ENCODE assay signal across 8 cellular contexts in genomic region chr1:27873671-27874384, GRCh38. TPM values are rescaled to one million over a fixed set of nuclear protein-coding genes. Genes with fewer than 3 reads are reported as not detected.
DNase-seq lines count a peak whose midpoint lies in the region; ATAC-seq and TF ChIP-seq lines count a peak whose summit lies in the region.

No MANE protein-coding gene starts in this region.

- H3K4me3 ChIP-seq in fibroblast of lung (replicated peaks in 1 of 4; ENCODE audit: control extremely low read depth in 1 of 4, insufficient read depth in 1 of 4, low read depth in 3 of 4, low read length in 4 of 4) = no peak overlapping the region

- no peaks in the 10 kb centered on the region for H4K20me1 ChIP-seq in fibroblast of lung (ENCODE audit: control insufficient read depth, extremely low read depth, insufficient read depth, low read length)

- no peak overlapping the region for H3K9ac ChIP-seq in fibroblast of lung (ENCODE audit: insufficient read depth, low read length)

- H3K4me2 ChIP-seq in fibroblast of lung (ENCODE audit: extremely low read depth, insufficient read depth, low read length) = peak overlapping the region; percentile 4

- H3K36me3 ChIP-seq in fibroblast of lung (ENCODE audit: control insufficient read depth, insufficient read depth, low read length) = no peaks in the 10 kb centered on the region

- TF ChIP-seq CTCF in fibroblast of lung (conservative IDR thresholded peaks at IDR 0.05 in 1 of 2, IDR thresholded peaks at IDR 0.05 in 1 of 2; ENCODE audit: low read depth in 1 of 2, low read length in 2 of 2) = no peak

- no peak for ATAC-seq in HG03045 (IDR thresholded peaks at IDR 0.05; ENCODE audit: unreplicated experiment)

- H3K27ac ChIP-seq in fibroblast of lung (ENCODE audit: insufficient read depth, low read length) = no peak overlapping the region

- H3K27me3 ChIP-seq in fibroblast of lung (ENCODE audit: control insufficient read depth, insufficient read depth, low read length) = no peaks in the 10 kb centered on the region

- H3K79me2 ChIP-seq in fibroblast of lung (ENCODE audit: control insufficient read depth, insufficient read depth, low read length) = no peaks in the 10 kb centered on the region

- H3K4me1 ChIP-seq in fibroblast of lung (ENCODE audit: control insufficient read depth, extremely low read depth, insufficient read depth, low read length) = peaks cover 2% of the 10 kb centered on the region

- DNase-seq in SKM-1 (lab: John Stamatoyannopoulos, UW; ENCODE audit: unreplicated experiment) (peak; percentile 42), fibroblast of lung (ENCODE audit: low read depth in 2 of 2) (no peak), pulmonary artery endothelial cell (ENCODE audit: low read depth, low spot score) (peak; percentile 11), EL (no peak)
- DNase-seq in stimulated activated CD8-positive, alpha-beta memory T cell treated with anti-CD3 and anti-CD28 coated beads, Interleukin-4, amount 100 ng/mL, for 48 hours = no peak
- DNase-seq in activated CD4-positive, CD25-positive, alpha-beta regulatory T cell treated with anti-CD3 and anti-CD28 coated beads, Interleukin-2, amount 50 U/mL, for 72 hours = no peak

- H3K9me3 ChIP-seq in fibroblast of lung (ENCODE audit: control insufficient read depth, insufficient read depth, low read depth, low read length) = no peaks in the 10 kb centered on the region

- H2AFZ ChIP-seq in fibroblast of lung (ENCODE audit: low read length) = no peak overlapping the region

- peak; percentile 6 for TF ChIP-seq POLR2A in GM10847 (IDR thresholded peaks at IDR 0.05; ENCODE audit: extremely low read depth, insufficient read length)

RNA-seq across cellular contexts. Expression of gene THEMIS2, which starts 1.5 kb away (rescaled TPM):
- total RNA-seq in fibroblast of lung (12.3 and 43.6 TPM in 2 replicates), pulmonary artery endothelial cell (3.7 and 4.1 TPM in 2 replicates)
- polyA plus RNA-seq in fibroblast of lung = 4.0 and 6.0 TPM in 2 replicates
- 4.1 and 6.1 TPM in 2 replicates for polyA plus RNA-seq in fibroblast of lung (2012)
- polyA minus RNA-seq in fibroblast of lung (ENCODE audit: low replicate concordance) = 5.5 and 22.1 TPM in 2 replicates

RNA-seq across cellular contexts. Expression of gene RPA2, which starts 40.5 kb away (rescaled TPM):
- 28.4 and 37.5 TPM in 2 replicates for total RNA-seq in fibroblast of lung
- 25.7 and 38.8 TPM in 2 replicates for polyA plus RNA-seq in fibroblast of lung
- 18.2 and 34.5 TPM in 2 replicates for polyA plus RNA-seq in fibroblast of lung (2012)
- 4.7 and 19.3 TPM in 2 replicates for polyA minus RNA-seq in fibroblast of lung (ENCODE audit: low replicate concordance)
- total RNA-seq in pulmonary artery endothelial cell = 43.5 and 68.0 TPM in 2 replicates

RNA-seq across cellular contexts. Expression of gene PPP1R8, which starts 43.2 kb away (rescaled TPM):
- total RNA-seq in fibroblast of lung = 48.9 and 50.6 TPM in 2 replicates
- polyA plus RNA-seq in fibroblast of lung = 42.2 and 49.8 TPM in 2 replicates
- polyA plus RNA-seq in fibroblast of lung (2012) = 32.2 and 43.3 TPM in 2 replicates
- 32.5 and 74.8 TPM in 2 replicates for polyA minus RNA-seq in fibroblast of lung (ENCODE audit: low replicate concordance)
- total RNA-seq in pulmonary artery endothelial cell = 58.7 and 64.9 TPM in 2 replicates

Comparison
In these comparisons a context has a peak if more than half of its experiments do, and no peak if none do; other contexts are left out.
1. DNase-seq: peak in SKM-1 (single experiment) and pulmonary artery endothelial cell (single experiment); none in fibroblast of lung (0 of 2), EL (single experiment), stimulated activated CD8-positive, alpha-beta memory T cell treated with anti-CD3 and anti-CD28 coated beads, Interleukin-4, amount 100 ng/mL, for 48 hours (single experiment) and activated CD4-positive, CD25-positive, alpha-beta regulatory T cell treated with anti-CD3 and anti-CD28 coated beads, Interleukin-2, amount 50 U/mL, for 72 hours (single experiment).